ENCODE assay signal across 34 cellular contexts in genomic region chr7:129857313-129857712, GRCh38.
DNase-seq lines count a peak whose midpoint lies in the region; ATAC-seq and TF ChIP-seq lines count a peak whose summit lies in the region.
"Had no signal": no experiment of that assay in that cellular context is flagged by ENCODE, and none has a peak within 500 bp of the region (broad histone marks: within the 10 kb centered on the region; RNA-seq: fewer than 3 reads in every experiment).

No MANE protein-coding gene starts in this region.

- peak overlapping the region; percentile 63 for H3K27ac Mint-ChIP-seq in activated T-cell treated with anti-CD3 and anti-CD28 coated beads, Interleukin-2, amount 50 U/mL, for 24 hours
- H3K27ac Mint-ChIP-seq in progenitor cell of endocrine pancreas: peak overlapping the region; percentile 50
- H3K27ac Mint-ChIP-seq in stimulated activated effector memory CD8-positive, alpha-beta T cell treated with anti-CD3 and anti-CD28 coated beads, Interleukin-12 subunit alpha, Interleukin-12 subunit beta, amount 100 ng/mL, for 72 hours: no peak overlapping the region
- H3K27ac Mint-ChIP-seq: activated CD4-positive, alpha-beta memory T cell treated with anti-CD3 and anti-CD28 coated beads, Interleukin-2, amount 10 ng/mL, durations not matched to agents 7 days and 5 days; activated naive CD4-positive, alpha-beta T cell treated with anti-CD3 and anti-CD28 coated beads, Interleukin-2, amount 50 U/mL, for 72 hours; CD8-positive, alpha-beta T cell; T-helper 1 cell treated with Interleukin-12 subunit alpha and Interleukin-12 subunit beta and Interleukin-4 antibody, amounts not matched to agents 30 μg/mL and 1 μg/mL, for 36 hours had no signal

- H3K4me2 ChIP-seq in OCI-LY1 (ENCODE audit: low read length): no peak overlapping the region

- no peaks in the 10 kb centered on the region for H3K9me2 ChIP-seq in OCI-LY1 (ENCODE audit: low read depth, low read length)

- H3K4me1 ChIP-seq in OCI-LY1 (ENCODE audit: insufficient read depth, low read length, severe bottlenecking): peaks cover 68% of the 10 kb centered on the region
- H3K4me1 ChIP-seq: SJCRH30 had no signal

- peaks cover 22% of the 10 kb centered on the region; the same call in 1 of the 2 replicates for H3K79me2 ChIP-seq in OCI-LY1 (ENCODE audit: insufficient read depth, low read length)

- peaks cover 8% of the 10 kb centered on the region; the same call in 1 of the 2 replicates for H3F3A ChIP-seq in OCI-LY1 (ENCODE audit: insufficient read depth, low read length)

- H3K36me3 Mint-ChIP-seq in activated T-cell treated with anti-CD3 and anti-CD28 coated beads, Interleukin-2, amount 50 U/mL, for 24 hours (ENCODE audit: low read depth): peaks cover 13% of the 10 kb centered on the region
- H3K36me3 Mint-ChIP-seq in activated T-cell treated with anti-CD3 and anti-CD28 coated beads, Interleukin-2, amount 50 U/mL, for 4 hours (ENCODE audit: insufficient read depth): peaks cover 9% of the 10 kb centered on the region
- peaks cover 11% of the 10 kb centered on the region for H3K36me3 Mint-ChIP-seq in progenitor cell of endocrine pancreas (ENCODE audit: insufficient read depth)
- peaks cover 6% of the 10 kb centered on the region for H3K36me3 Mint-ChIP-seq in stimulated activated effector memory CD8-positive, alpha-beta T cell treated with anti-CD3 and anti-CD28 coated beads, Interleukin-12 subunit alpha, Interleukin-12 subunit beta, amount 100 ng/mL, for 72 hours
- H3K36me3 Mint-ChIP-seq: activated naive CD4-positive, alpha-beta T cell treated with anti-CD3 and anti-CD28 coated beads, Interleukin-2, amount 50 U/mL, for 72 hours had no signal

- H3K27me3 ChIP-seq in OCI-LY1 (ENCODE audit: insufficient read depth, low read length): no peaks in the 10 kb centered on the region
- H3K27me3 ChIP-seq: Peyer's patch, sigmoid colon, SJCRH30, uterus had no signal

- peaks cover 82% of the 10 kb centered on the region for H3K4me1 Mint-ChIP-seq in activated T-cell treated with anti-CD3 and anti-CD28 coated beads, Interleukin-2, amount 50 U/mL, for 24 hours (ENCODE audit: low read depth)
- H3K4me1 Mint-ChIP-seq in activated T-cell treated with anti-CD3 and anti-CD28 coated beads, Interleukin-2, amount 50 U/mL, for 4 hours (ENCODE audit: low read depth): peaks cover 71% of the 10 kb centered on the region
- H3K4me1 Mint-ChIP-seq in progenitor cell of endocrine pancreas (ENCODE audit: low read depth): peaks cover 41% of the 10 kb centered on the region
- peaks cover 71% of the 10 kb centered on the region for H3K4me1 Mint-ChIP-seq in stimulated activated effector memory CD8-positive, alpha-beta T cell treated with anti-CD3 and anti-CD28 coated beads, Interleukin-12 subunit alpha, Interleukin-12 subunit beta, amount 100 ng/mL, for 72 hours

- no peaks in the 10 kb centered on the region for H3K9me3 Mint-ChIP-seq in activated T-cell treated with anti-CD3 and anti-CD28 coated beads, Interleukin-2, amount 50 U/mL, for 24 hours
- no peaks in the 10 kb centered on the region for H3K9me3 Mint-ChIP-seq in activated T-cell treated with anti-CD3 and anti-CD28 coated beads, Interleukin-2, amount 50 U/mL, for 4 hours
- H3K9me3 Mint-ChIP-seq in progenitor cell of endocrine pancreas (ENCODE audit: low read depth): no peaks in the 10 kb centered on the region
- H3K9me3 Mint-ChIP-seq in stimulated activated effector memory CD8-positive, alpha-beta T cell treated with anti-CD3 and anti-CD28 coated beads, Interleukin-12 subunit alpha, Interleukin-12 subunit beta, amount 100 ng/mL, for 72 hours: no peaks in the 10 kb centered on the region
- H3K9me3 Mint-ChIP-seq: activated CD4-positive, alpha-beta memory T cell treated with anti-CD3 and anti-CD28 coated beads, Interleukin-2, amount 10 ng/mL, durations not matched to agents 7 days and 5 days; activated naive CD4-positive, alpha-beta T cell treated with anti-CD3 and anti-CD28 coated beads, Interleukin-2, amount 50 U/mL, for 72 hours; CD8-positive, alpha-beta T cell; neural crest cell; T-helper 1 cell treated with Interleukin-12 subunit alpha and Interleukin-12 subunit beta and Interleukin-4 antibody, amounts not matched to agents 30 μg/mL and 1 μg/mL, for 36 hours had no signal

- no peak overlapping the region for H3K4me3 Mint-ChIP-seq in activated T-cell treated with anti-CD3 and anti-CD28 coated beads, Interleukin-2, amount 50 U/mL, for 24 hours
- H3K4me3 Mint-ChIP-seq in activated T-cell treated with anti-CD3 and anti-CD28 coated beads, Interleukin-2, amount 50 U/mL, for 4 hours: no peak overlapping the region
- no peak overlapping the region for H3K4me3 Mint-ChIP-seq in progenitor cell of endocrine pancreas (ENCODE audit: low read depth)
- H3K4me3 Mint-ChIP-seq in stimulated activated effector memory CD8-positive, alpha-beta T cell treated with anti-CD3 and anti-CD28 coated beads, Interleukin-12 subunit alpha, Interleukin-12 subunit beta, amount 100 ng/mL, for 72 hours: no peak overlapping the region
- H3K4me3 Mint-ChIP-seq: activated CD4-positive, alpha-beta memory T cell treated with anti-CD3 and anti-CD28 coated beads, Interleukin-2, amount 10 ng/mL, durations not matched to agents 7 days and 5 days; CD8-positive, alpha-beta T cell; neural crest cell; T-helper 1 cell treated with Interleukin-12 subunit alpha and Interleukin-12 subunit beta and Interleukin-4 antibody, amounts not matched to agents 30 μg/mL and 1 μg/mL, for 36 hours had no signal

- no peak for ATAC-seq in activated T-cell treated with anti-CD3 and anti-CD28 coated beads, Interleukin-2, amount 50 U/mL, for 4 hours
- no peak for ATAC-seq in stimulated activated effector memory CD8-positive, alpha-beta T cell treated with anti-CD3 and anti-CD28 coated beads, Interleukin-12 subunit alpha, Interleukin-12 subunit beta, amount 100 ng/mL, for 72 hours
- no peak for ATAC-seq in GM21619 (IDR thresholded peaks at IDR 0.05; ENCODE audit: unreplicated experiment)
- ATAC-seq: activated naive CD4-positive, alpha-beta T cell treated with anti-CD3 and anti-CD28 coated beads, Interleukin-2, amount 50 U/mL, for 72 hours; CD8-positive, alpha-beta T cell had no signal

- TF ChIP-seq CTCF in OCI-LY1 (IDR thresholded peaks at IDR 0.05; ENCODE audit: low read length) (no peak), coronary artery (IDR thresholded peaks at IDR 0.05) (no peak), progenitor cell of endocrine pancreas (IDR thresholded peaks at IDR 0.05; ENCODE audit: unreplicated experiment) (no peak)

- in situ Hi-C loops in KBM-7 (cut with MboI; ENCODE audit: low pct_unique_long_range_greater_than_20kb, low sequenced_read_pairs): no loop called here

- H3K27ac ChIP-seq in OCI-LY1 (ENCODE audit: low read depth, low read length, poor library complexity, severe bottlenecking) (peak overlapping the region; percentile 59), coronary artery (peak overlapping the region; percentile 16 to 56)
- H3K27ac ChIP-seq: Peyer's patch, SJCRH30 had no signal

- H3K4me3 ChIP-seq in OCI-LY1 (ENCODE audit: low read depth, low read length, poor library complexity, severe bottlenecking) (no peak overlapping the region), coronary artery (no peak overlapping the region)
- H3K4me3 ChIP-seq: Peyer's patch, sigmoid colon, SJCRH30, uterus had no signal

- no peak overlapping the region for H3K9ac ChIP-seq in OCI-LY1 (ENCODE audit: low read length)

- H4K20me1 ChIP-seq in OCI-LY1 (ENCODE audit: insufficient read depth, low read length): no peaks in the 10 kb centered on the region

- no peak for DNase-seq in activated T-cell treated with anti-CD3 and anti-CD28 coated beads, Interleukin-2, amount 50 U/mL, for 24 hours
- no peak for DNase-seq in activated T-cell treated with anti-CD3 and anti-CD28 coated beads, Interleukin-2, amount 50 U/mL, for 4 hours
- DNase-seq in coronary artery (ENCODE audit: low spot score): no peak
- no peak for DNase-seq in progenitor cell of endocrine pancreas (ENCODE audit: low spot score, unreplicated experiment)
- no peak for DNase-seq in stimulated activated effector memory CD8-positive, alpha-beta T cell treated with anti-CD3 and anti-CD28 coated beads, Interleukin-12 subunit alpha, Interleukin-12 subunit beta, amount 100 ng/mL, for 72 hours (ENCODE audit: low spot score in 2 of 2)
- no peak for DNase-seq in KBM-7
- DNase-seq: 8988T; activated CD4-positive, alpha-beta memory T cell treated with anti-CD3 and anti-CD28 coated beads, Interleukin-2, amount 10 ng/mL, durations not matched to agents 7 days and 5 days; activated CD4-positive, CD25-positive, alpha-beta regulatory T cell treated with anti-CD3 and anti-CD28 coated beads, Interleukin-2, amount 50 U/mL, for 72 hours; AML-193; anterior cingulate cortex; caudate nucleus; CD8-positive, alpha-beta T cell; dermis blood vessel endothelial cell; DMS 273 treated with DMSO at 0.1 percent for 48 hours; EL; glutamatergic neuron; GOT3; kidney; NCI-H1105; NCI-H1930; NCI-H526; NK-92 treated with Interleukin-12 subunit alpha and Interleukin-12 subunit beta, amount 100 ng/mL, for 24 hours; Peyer's patch; sigmoid colon; SJCRH30; stimulated activated CD4-positive, alpha-beta T cell treated with anti-CD3 and anti-CD28 coated beads, Interleukin-4, amount 100 ng/mL, for 4 hours; stimulated activated naive CD4-positive, alpha-beta T cell treated with Interleukin-2 at 50 U/mL for 16 hours; uterus had no signal

- H2AFZ ChIP-seq in OCI-LY1 (ENCODE audit: low read length): no peak overlapping the region

- H3K27me3 Mint-ChIP-seq in activated T-cell treated with anti-CD3 and anti-CD28 coated beads, Interleukin-2, amount 50 U/mL, for 24 hours: no peaks in the 10 kb centered on the region
- H3K27me3 Mint-ChIP-seq in activated T-cell treated with anti-CD3 and anti-CD28 coated beads, Interleukin-2, amount 50 U/mL, for 4 hours (ENCODE audit: low read depth): no peaks in the 10 kb centered on the region
- no peaks in the 10 kb centered on the region for H3K27me3 Mint-ChIP-seq in progenitor cell of endocrine pancreas
- H3K27me3 Mint-ChIP-seq: activated CD4-positive, alpha-beta memory T cell treated with anti-CD3 and anti-CD28 coated beads, Interleukin-2, amount 10 ng/mL, durations not matched to agents 7 days and 5 days had no signal

- H3K36me3 ChIP-seq in OCI-LY1 (ENCODE audit: insufficient read depth, low read length): peaks cover 59% of the 10 kb centered on the region; the same call in 1 of the 2 replicates
- H3K36me3 ChIP-seq: Peyer's patch, sigmoid colon, uterus had no signal

- no peaks in the 10 kb centered on the region for H3K9me3 ChIP-seq in OCI-LY1 (ENCODE audit: low read length)
- H3K9me3 ChIP-seq: Peyer's patch, sigmoid colon, SJCRH30, uterus had no signal
